Comparison of ENCODE assay signal across 1 cellular context in genomic region chr2:240426797-240427721, GRCh38.
TF ChIP-seq lines count a peak whose summit lies in the region.

No MANE protein-coding gene starts in this region.

TF ChIP-seq in A549, 52 proteins besides CTCF, POLR2A, EP300 and RAD21 (continued from another document):
- no peak for TF ChIP-seq MAZ (IDR thresholded peaks at IDR 0.05; ENCODE audit: borderline replicate concordance, low read depth, low read length)
- no peak for TF ChIP-seq RCOR1 (IDR thresholded peaks at IDR 0.05; ENCODE audit: low read depth, low read length)
- TF ChIP-seq HOXB5 (CRISPR knock-in tag; IDR thresholded peaks at IDR 0.05) = no peak
TF ChIP-seq in A549: peak in this region for 0.
